In genomic region chr4:168857009-168857408, GRCh38 we compare ENCODE assay signal across 1 cellular context.
TF ChIP-seq lines count a peak whose summit lies in the region.

No MANE protein-coding gene starts in this region.

TF ChIP-seq in HepG2, 621 proteins besides CTCF, POLR2A, EP300 and RAD21 (continued from another document):
- TF ChIP-seq, protein P1, sequence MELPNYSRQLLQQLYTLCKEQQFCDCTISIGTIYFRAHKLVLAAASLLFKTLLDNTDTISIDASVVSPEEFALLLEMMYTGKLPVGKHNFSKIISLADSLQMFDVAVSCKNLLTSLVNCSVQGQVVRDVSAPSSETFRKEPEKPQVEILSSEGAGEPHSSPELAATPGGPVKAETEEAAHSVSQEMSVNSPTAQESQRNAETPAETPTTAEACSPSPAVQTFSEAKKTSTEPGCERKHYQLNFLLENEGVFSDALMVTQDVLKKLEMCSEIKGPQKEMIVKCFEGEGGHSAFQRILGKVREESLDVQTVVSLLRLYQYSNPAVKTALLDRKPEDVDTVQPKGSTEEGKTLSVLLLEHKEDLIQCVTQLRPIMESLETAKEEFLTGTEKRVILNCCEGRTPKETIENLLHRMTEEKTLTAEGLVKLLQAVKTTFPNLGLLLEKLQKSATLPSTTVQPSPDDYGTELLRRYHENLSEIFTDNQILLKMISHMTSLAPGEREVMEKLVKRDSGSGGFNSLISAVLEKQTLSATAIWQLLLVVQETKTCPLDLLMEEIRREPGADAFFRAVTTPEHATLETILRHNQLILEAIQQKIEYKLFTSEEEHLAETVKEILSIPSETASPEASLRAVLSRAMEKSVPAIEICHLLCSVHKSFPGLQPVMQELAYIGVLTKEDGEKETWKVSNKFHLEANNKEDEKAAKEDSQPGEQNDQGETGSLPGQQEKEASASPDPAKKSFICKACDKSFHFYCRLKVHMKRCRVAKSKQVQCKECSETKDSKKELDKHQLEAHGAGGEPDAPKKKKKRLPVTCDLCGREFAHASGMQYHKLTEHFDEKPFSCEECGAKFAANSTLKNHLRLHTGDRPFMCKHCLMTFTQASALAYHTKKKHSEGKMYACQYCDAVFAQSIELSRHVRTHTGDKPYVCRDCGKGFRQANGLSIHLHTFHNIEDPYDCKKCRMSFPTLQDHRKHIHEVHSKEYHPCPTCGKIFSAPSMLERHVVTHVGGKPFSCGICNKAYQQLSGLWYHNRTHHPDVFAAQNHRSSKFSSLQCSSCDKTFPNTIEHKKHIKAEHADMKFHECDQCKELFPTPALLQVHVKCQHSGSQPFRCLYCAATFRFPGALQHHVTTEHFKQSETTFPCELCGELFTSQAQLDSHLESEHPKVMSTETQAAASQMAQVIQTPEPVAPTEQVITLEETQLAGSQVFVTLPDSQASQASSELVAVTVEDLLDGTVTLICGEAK (IDR thresholded peaks at IDR 0.05) = no peak
- TF ChIP-seq, protein P1 (CRISPR knock-in tag; IDR thresholded peaks at IDR 0.05) = no peak
- TF ChIP-seq, protein P2, sequence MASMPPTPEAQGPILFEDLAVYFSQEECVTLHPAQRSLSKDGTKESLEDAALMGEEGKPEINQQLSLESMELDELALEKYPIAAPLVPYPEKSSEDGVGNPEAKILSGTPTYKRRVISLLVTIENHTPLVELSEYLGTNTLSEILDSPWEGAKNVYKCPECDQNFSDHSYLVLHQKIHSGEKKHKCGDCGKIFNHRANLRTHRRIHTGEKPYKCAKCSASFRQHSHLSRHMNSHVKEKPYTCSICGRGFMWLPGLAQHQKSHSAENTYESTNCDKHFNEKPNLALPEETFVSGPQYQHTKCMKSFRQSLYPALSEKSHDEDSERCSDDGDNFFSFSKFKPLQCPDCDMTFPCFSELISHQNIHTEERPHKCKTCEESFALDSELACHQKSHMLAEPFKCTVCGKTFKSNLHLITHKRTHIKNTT (CRISPR knock-in tag; IDR thresholded peaks at IDR 0.05) = no peak
- TF ChIP-seq ATF4 (CRISPR knock-in tag; IDR thresholded peaks at IDR 0.05) (no peak), ATF7-NPFF (CRISPR knock-in tag; IDR thresholded peaks at IDR 0.05; ENCODE audit: low read depth) (no peak), ZNF720 (CRISPR knock-in tag; IDR thresholded peaks at IDR 0.05) (no peak), HDAC2 (CRISPR knock-in tag; IDR thresholded peaks at IDR 0.05) (no peak), SRSF4 (IDR thresholded peaks at IDR 0.05; ENCODE audit: low read depth, low read length, poor library complexity, severe bottlenecking) (no peak), E2F2 (CRISPR knock-in tag; IDR thresholded peaks at IDR 0.05; ENCODE audit: borderline replicate concordance) (no peak), SALL2 (CRISPR knock-in tag; IDR thresholded peaks at IDR 0.05) (no peak), ZNF800 (CRISPR knock-in tag; IDR thresholded peaks at IDR 0.05) (no peak), SSRP1 (CRISPR knock-in tag; IDR thresholded peaks at IDR 0.05) (no peak), ZNF30 (CRISPR knock-in tag; IDR thresholded peaks at IDR 0.05) (no peak), TGIF2 (CRISPR knock-in tag; IDR thresholded peaks at IDR 0.05) (no peak), MXD3 (CRISPR knock-in tag; IDR thresholded peaks at IDR 0.05) (no peak)
- TF ChIP-seq, protein P3, sequence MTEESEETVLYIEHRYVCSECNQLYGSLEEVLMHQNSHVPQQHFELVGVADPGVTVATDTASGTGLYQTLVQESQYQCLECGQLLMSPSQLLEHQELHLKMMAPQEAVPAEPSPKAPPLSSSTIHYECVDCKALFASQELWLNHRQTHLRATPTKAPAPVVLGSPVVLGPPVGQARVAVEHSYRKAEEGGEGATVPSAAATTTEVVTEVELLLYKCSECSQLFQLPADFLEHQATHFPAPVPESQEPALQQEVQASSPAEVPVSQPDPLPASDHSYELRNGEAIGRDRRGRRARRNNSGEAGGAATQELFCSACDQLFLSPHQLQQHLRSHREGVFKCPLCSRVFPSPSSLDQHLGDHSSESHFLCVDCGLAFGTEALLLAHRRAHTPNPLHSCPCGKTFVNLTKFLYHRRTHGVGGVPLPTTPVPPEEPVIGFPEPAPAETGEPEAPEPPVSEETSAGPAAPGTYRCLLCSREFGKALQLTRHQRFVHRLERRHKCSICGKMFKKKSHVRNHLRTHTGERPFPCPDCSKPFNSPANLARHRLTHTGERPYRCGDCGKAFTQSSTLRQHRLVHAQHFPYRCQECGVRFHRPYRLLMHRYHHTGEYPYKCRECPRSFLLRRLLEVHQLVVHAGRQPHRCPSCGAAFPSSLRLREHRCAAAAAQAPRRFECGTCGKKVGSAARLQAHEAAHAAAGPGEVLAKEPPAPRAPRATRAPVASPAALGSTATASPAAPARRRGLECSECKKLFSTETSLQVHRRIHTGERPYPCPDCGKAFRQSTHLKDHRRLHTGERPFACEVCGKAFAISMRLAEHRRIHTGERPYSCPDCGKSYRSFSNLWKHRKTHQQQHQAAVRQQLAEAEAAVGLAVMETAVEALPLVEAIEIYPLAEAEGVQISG (CRISPR knock-in tag; IDR thresholded peaks at IDR 0.05) = no peak
- TF ChIP-seq, protein P4, sequence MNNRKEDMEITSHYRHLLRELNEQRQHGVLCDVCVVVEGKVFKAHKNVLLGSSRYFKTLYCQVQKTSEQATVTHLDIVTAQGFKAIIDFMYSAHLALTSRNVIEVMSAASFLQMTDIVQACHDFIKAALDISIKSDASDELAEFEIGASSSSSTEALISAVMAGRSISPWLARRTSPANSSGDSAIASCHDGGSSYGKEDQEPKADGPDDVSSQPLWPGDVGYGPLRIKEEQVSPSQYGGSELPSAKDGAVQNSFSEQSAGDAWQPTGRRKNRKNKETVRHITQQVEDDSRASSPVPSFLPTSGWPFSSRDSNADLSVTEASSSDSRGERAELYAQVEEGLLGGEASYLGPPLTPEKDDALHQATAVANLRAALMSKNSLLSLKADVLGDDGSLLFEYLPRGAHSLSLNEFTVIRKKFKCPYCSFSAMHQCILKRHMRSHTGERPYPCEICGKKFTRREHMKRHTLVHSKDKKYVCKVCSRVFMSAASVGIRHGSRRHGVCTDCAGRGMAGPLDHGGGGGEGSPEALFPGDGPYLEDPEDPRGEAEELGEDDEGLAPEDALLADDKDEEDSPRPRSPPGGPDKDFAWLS (CRISPR knock-in tag; IDR thresholded peaks at IDR 0.05; ENCODE audit: borderline replicate concordance) = no peak
- TF ChIP-seq, protein P5, sequence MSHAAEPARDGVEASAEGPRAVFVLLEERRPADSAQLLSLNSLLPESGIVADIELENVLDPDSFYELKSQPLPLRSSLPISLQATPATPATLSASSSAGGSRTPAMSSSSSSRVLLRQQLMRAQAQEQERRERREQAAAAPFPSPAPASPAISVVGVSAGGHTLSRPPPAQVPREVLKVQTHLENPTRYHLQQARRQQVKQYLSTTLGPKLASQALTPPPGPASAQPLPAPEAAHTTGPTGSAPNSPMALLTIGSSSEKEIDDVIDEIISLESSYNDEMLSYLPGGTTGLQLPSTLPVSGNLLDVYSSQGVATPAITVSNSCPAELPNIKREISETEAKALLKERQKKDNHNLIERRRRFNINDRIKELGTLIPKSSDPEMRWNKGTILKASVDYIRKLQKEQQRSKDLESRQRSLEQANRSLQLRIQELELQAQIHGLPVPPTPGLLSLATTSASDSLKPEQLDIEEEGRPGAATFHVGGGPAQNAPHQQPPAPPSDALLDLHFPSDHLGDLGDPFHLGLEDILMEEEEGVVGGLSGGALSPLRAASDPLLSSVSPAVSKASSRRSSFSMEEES (CRISPR knock-in tag; IDR thresholded peaks at IDR 0.05) = no peak
